In genomic region chr4:38663021-38663800, GRCh38 we compare ENCODE assay signal across 8 cellular contexts. TPM values are rescaled to one million over a fixed set of nuclear protein-coding genes. Genes with fewer than 3 reads are reported as not detected.
A peak's percentile ranks its signal among the peaks of the same experiment; 100 is the strongest.
DNase-seq lines count a peak whose midpoint lies in the region; ATAC-seq and TF ChIP-seq lines count a peak whose summit lies in the region.

No MANE protein-coding gene starts in this region.

- WGBS in lung, 2 donors = 1 to 2% methylated on average over 70 to 92 of the region's 92 CpGs
- WGBS in testis, 2 donors = 2 to 3% methylated on average over 10 to 24 of the region's 92 CpGs

- H3K9me3 ChIP-seq in Peyer's patch (no peaks in the 10 kb centered on the region), lung (ENCODE audit: control insufficient read depth in 2 of 2, insufficient read depth in 1 of 2, low read length in 1 of 2) (no peaks in the 10 kb centered on the region), testis (no peaks in the 10 kb centered on the region)

- H3K4me1 Mint-ChIP-seq in central memory CD8-positive, alpha-beta T cell = peaks cover 57% of the 10 kb centered on the region

- peaks cover 32% of the 10 kb centered on the region for H3K36me3 Mint-ChIP-seq in central memory CD8-positive, alpha-beta T cell (ENCODE audit: insufficient read depth)

- peak in 1 of 6 experiments; percentile 2 for TF ChIP-seq CTCF in Peyer's patch (IDR thresholded peaks at IDR 0.05)
- no peak for TF ChIP-seq CTCF in lung (IDR thresholded peaks at IDR 0.05; ENCODE audit: control extremely low read depth, extremely low read depth)
- no peak for TF ChIP-seq CTCF in testis (IDR thresholded peaks at IDR 0.05)

- H3K27me3 Mint-ChIP-seq in central memory CD8-positive, alpha-beta T cell = no peaks in the 10 kb centered on the region

- H3K79me2 ChIP-seq in ACC112 (ENCODE audit: control insufficient read depth, insufficient read depth, low read length, unreplicated experiment) = peaks cover 49% of the 10 kb centered on the region

- peak overlapping the region; percentile 67 for H3K27ac ChIP-seq in ACC112 (ENCODE audit: low read depth, low read length)
- H3K27ac ChIP-seq in Peyer's patch = peak overlapping the region; percentile 96 to 100 (median 97)
- H3K27ac ChIP-seq in lung (ENCODE audit: low read depth in 1 of 2, low read length in 1 of 2) = peak overlapping the region; percentile 98 to 100
- peak overlapping the region; percentile 91 to 99 for H3K27ac ChIP-seq in testis

- no peaks in the 10 kb centered on the region for H3K27me3 ChIP-seq in ACC112 (ENCODE audit: insufficient read depth, low read length)
- H3K27me3 ChIP-seq in Peyer's patch = no peaks in the 10 kb centered on the region
- H3K27me3 ChIP-seq in lung (ENCODE audit: control insufficient read depth, insufficient read depth) = no peaks in the 10 kb centered on the region
- no peaks in the 10 kb centered on the region for H3K27me3 ChIP-seq in testis

- no peaks in the 10 kb centered on the region for H3K9me3 Mint-ChIP-seq in central memory CD8-positive, alpha-beta T cell

- H3K4me3 Mint-ChIP-seq in central memory CD8-positive, alpha-beta T cell = peak overlapping the region; percentile 95

- H2AFZ ChIP-seq in ACC112 (ENCODE audit: low read length, unreplicated experiment) = peak overlapping the region; percentile 90

- H3K4me1 ChIP-seq in ACC112 (ENCODE audit: control insufficient read depth, insufficient read depth, low read length, unreplicated experiment) (peaks cover 20% of the 10 kb centered on the region), Peyer's patch (peaks cover 0 to 5% (median 0%) of the 10 kb centered on the region in 4 donors), lung (ENCODE audit: control insufficient read depth in 2 of 2, insufficient read depth in 2 of 2, low read length in 2 of 2) (peaks cover 0 to 3% of the 10 kb centered on the region in 2 donors), testis (peaks cover 16% of the 10 kb centered on the region)

- ATAC-seq in GM18519 (IDR thresholded peaks at IDR 0.05; ENCODE audit: low FRiP score, unreplicated experiment) (peak; percentile 29), HG02943 (IDR thresholded peaks at IDR 0.05; ENCODE audit: low read depth, unreplicated experiment) (peak; percentile 39), lung (ENCODE audit: insufficient read depth, low FRiP score) (peak; percentile 7)
- ATAC-seq in central memory CD8-positive, alpha-beta T cell (replicated peaks; ENCODE audit: extremely low read depth, poor library complexity, severe bottlenecking) = peak; percentile 31

- no peaks in the 10 kb centered on the region for H3K36me3 ChIP-seq in ACC112 (ENCODE audit: insufficient read depth, low read length)
- H3K36me3 ChIP-seq in Peyer's patch = no peaks in the 10 kb centered on the region
- no peaks in the 10 kb centered on the region for H3K36me3 ChIP-seq in lung (ENCODE audit: control insufficient read depth in 2 of 2, insufficient read depth in 2 of 2, low read length in 2 of 2)
- H3K36me3 ChIP-seq in testis (ENCODE audit: low read depth, missing control alignments) = no peaks in the 10 kb centered on the region

- no peak overlapping the region for H3K27ac Mint-ChIP-seq in central memory CD8-positive, alpha-beta T cell (ENCODE audit: low read depth)

- peak overlapping the region; percentile 84 for H3K4me3 ChIP-seq in ACC112 (ENCODE audit: low read depth, low read length)
- peak overlapping the region; percentile 63 to 96 (median 70) for H3K4me3 ChIP-seq in Peyer's patch
- H3K4me3 ChIP-seq in lung = peak overlapping the region; percentile 42
- H3K4me3 ChIP-seq in testis = peak overlapping the region; percentile 75 to 91

- no peak for DNase-seq in Peyer's patch
- DNase-seq in central memory CD8-positive, alpha-beta T cell (ENCODE audit: low spot score in 2 of 2) = no peak
- DNase-seq in lung (ENCODE audit: low spot score) = no peak
- DNase-seq in testis = peak; percentile 37
- DNase-seq in KG1 (lab: John Stamatoyannopoulos, UW) = no peak

- intact Hi-C loops in testis (cut with DNase I; ENCODE audit: low total_unique reads) = no loop called here

- peak; percentile 29 to 93 for TF ChIP-seq POLR2A in Peyer's patch (IDR thresholded peaks at IDR 0.05)
- TF ChIP-seq POLR2A in testis (IDR thresholded peaks at IDR 0.05) = no peak

RNA-seq across cellular contexts. Expression of gene KLF3, which starts 0.8 kb away (rescaled TPM):
- 100 to 1,000 TPM in 2 of 4 donors, 10 to 100 TPM in 2; 36.3 to 128 (median 103) TPM for total RNA-seq in Peyer's patch
- total RNA-seq in lung = 10 to 100 TPM; 53.3 to 53.6 TPM
- 10 to 100 TPM; 14.7 to 25.2 TPM for polyA plus RNA-seq in lung
- 10 to 100 TPM; 21.2 to 24.6 TPM for total RNA-seq in testis
- polyA plus RNA-seq in testis (ENCODE audit: insufficient read depth, low read depth, low replicate concordance) = 16.4 TPM
